In genomic region chr18:49514577-49514976, GRCh38 we compare ENCODE assay signal across 21 cellular contexts. TPM values are rescaled to one million over a fixed set of nuclear protein-coding genes. Genes with fewer than 3 reads are reported as not detected.
A peak's percentile ranks its signal among the peaks of the same experiment; 100 is the strongest.
DNase-seq lines count a peak whose midpoint lies in the region; ATAC-seq, FAIRE-seq and TF ChIP-seq lines count a peak whose summit lies in the region.
"Had no signal": no experiment of that assay in that cellular context is flagged by ENCODE, and none has a peak within 500 bp of the region (broad histone marks: within the 10 kb centered on the region; RNA-seq: fewer than 3 reads in every experiment).

No MANE protein-coding gene starts in this region.

- BruUV-seq in K562 (replicated peaks; lab: Mats Ljungman, UMichigan) = no TSS peak

- no peaks in the 10 kb centered on the region for H3K36me3 ChIP-seq in K562 (ENCODE audit: control insufficient read depth, insufficient read depth, low read length)
- H3K36me3 ChIP-seq in neuronal stem cell (replicated peaks in 1 of 2; ENCODE audit: control insufficient read depth in 2 of 2, insufficient read depth in 2 of 2, low read length in 2 of 2) = no peaks in the 10 kb centered on the region
- no peaks in the 10 kb centered on the region for H3K36me3 ChIP-seq in smooth muscle cell (ENCODE audit: low read depth)
- H3K36me3 ChIP-seq: HAP-1, SJSA1 had no signal

- H3K14ac ChIP-seq in neuronal stem cell (ENCODE audit: low read length) = no peak overlapping the region

- CTCF ChIA-PET in K562 (lab: Yijun Ruan, JAX; ENCODE audit: low intra/inter-chr PET ratio) = interaction anchor here (1.1 kb wide), 1 partner anchor 345 kb away, joined by 3 read pairs; no protein-coding TSS in a partner anchor

- POLR2A ChIA-PET in K562 (lab: Yijun Ruan, JAX) = interaction anchor here (0.8 to 1.1 kb wide), 2 partner anchors 28 to 57 kb away, joined by 4 to 5 read pairs; partner anchors contain the start of gene C18orf32

- no peak for TF ChIP-seq CTCF in K562 (IDR thresholded peaks at IDR 0.05 in 2 of 3, conservative IDR thresholded peaks at IDR 0.05 in 1 of 3; ENCODE audit: insufficient read depth in 2 of 3, low read depth in 1 of 3, low read length in 3 of 3)
- TF ChIP-seq CTCF in smooth muscle cell (IDR thresholded peaks at IDR 0.05; ENCODE audit: borderline replicate concordance, insufficient read depth, poor library complexity, severe bottlenecking) = no peak

- H2BK12ac ChIP-seq in neuronal stem cell (ENCODE audit: low read length) = no peak overlapping the region

- H4K8ac ChIP-seq in neuronal stem cell (ENCODE audit: low read depth, low read length) = no peak overlapping the region

- no peaks in the 10 kb centered on the region for H3K9me1 ChIP-seq in K562 (ENCODE audit: control insufficient read depth, insufficient read depth, low read length)

- H2AK5ac ChIP-seq in neuronal stem cell (ENCODE audit: low read depth, low read length) = no peak overlapping the region

- H3K4me1 ChIP-seq in K562 (replicated peaks in 1 of 2; ENCODE audit: control insufficient read depth in 2 of 2, insufficient read depth in 2 of 2, low read length in 2 of 2) = peaks cover 0 to 7% of the 10 kb centered on the region in 2 experiments; a peak in 3 of 5 replicates
- no peaks in the 10 kb centered on the region for H3K4me1 ChIP-seq in right cardiac atrium (ENCODE audit: control insufficient read depth, insufficient read depth, low read length)
- H3K4me1 ChIP-seq in neuronal stem cell (ENCODE audit: control insufficient read depth in 2 of 2, insufficient read depth in 1 of 2, low read depth in 1 of 2, low read length in 2 of 2) = peaks cover 9 to 10% of the 10 kb centered on the region in 2 donors
- H3K4me1 ChIP-seq in smooth muscle cell (ENCODE audit: low read depth) = peaks cover 8% of the 10 kb centered on the region

- H3K4me2 ChIP-seq in K562 (ENCODE audit: insufficient read depth, low read length) = no peak overlapping the region
- no peak overlapping the region for H3K4me2 ChIP-seq in neuronal stem cell (ENCODE audit: insufficient read depth, low read length, poor library complexity, severe bottlenecking)
- H3K4me2 ChIP-seq in smooth muscle cell = no peak overlapping the region

- no peak for FAIRE-seq in K562 (lab: Jason Lieb, UNC)
- FAIRE-seq: D721Med had no signal

- H2BK120ac ChIP-seq in neuronal stem cell (ENCODE audit: low read depth, low read length) = no peak overlapping the region

- H3K4me3 ChIP-seq in K562 = no peak overlapping the region
- H3K4me3 ChIP-seq in right cardiac atrium (ENCODE audit: low read length) = no peak overlapping the region
- no peak overlapping the region for H3K4me3 ChIP-seq in neuronal stem cell (ENCODE audit: low read length in 2 of 2)
- H3K4me3 ChIP-seq in smooth muscle cell = no peak overlapping the region
- H3K4me3 ChIP-seq: HAP-1, SJSA1 had no signal

- no peak overlapping the region for H4K91ac ChIP-seq in neuronal stem cell (ENCODE audit: low read depth, low read length, poor library complexity)

- TF ChIP-seq EP300 in K562 (IDR thresholded peaks at IDR 0.05; ENCODE audit: low read length) = no peak

- no peak for TF ChIP-seq RAD21 in K562 (CRISPR knock-in tag; conservative IDR thresholded peaks at IDR 0.05 in 1 of 2, IDR thresholded peaks at IDR 0.05 in 1 of 2)

- 32% methylated on average over 9 of the region's 9 CpGs for WGBS in K562 (ENCODE audit: insufficient coverage, low coverage, missing lambda C conversion rate)
- 36% methylated on average over 9 of the region's 9 CpGs for WGBS in right cardiac atrium
- WGBS in neuronal stem cell (ENCODE audit: extremely low coverage in 2 of 2, insufficient read length in 2 of 2, insufficient replicate concordance in 1 of 2), 2 donors = no CpG with 5 or more reads among the region's 9 CpGs
- WGBS in smooth muscle cell (ENCODE audit: low lambda C conversion rate) = 75% methylated on average over 9 of the region's 9 CpGs

- H3K9me3 ChIP-seq in K562 (replicated peaks; ENCODE audit: control insufficient read depth, insufficient read depth, low read depth, low read length) = no peaks in the 10 kb centered on the region
- no peaks in the 10 kb centered on the region for H3K9me3 ChIP-seq in right cardiac atrium (ENCODE audit: control insufficient read depth, low read length)
- H3K9me3 ChIP-seq in neuronal stem cell (replicated peaks in 1 of 2; ENCODE audit: control insufficient read depth in 2 of 2, insufficient read depth in 1 of 2, low read depth in 1 of 2, low read length in 2 of 2) = no peaks in the 10 kb centered on the region
- H3K9me3 ChIP-seq in smooth muscle cell (replicated peaks; ENCODE audit: low read depth) = no peaks in the 10 kb centered on the region
- H3K9me3 ChIP-seq: HAP-1, SJSA1 had no signal

- TF ChIP-seq POLR2A in K562 (conservative IDR thresholded peaks at IDR 0.05) = no peak

- H2AFZ ChIP-seq in K562 (ENCODE audit: low read depth, low read length) (peak overlapping the region; percentile 32; the same call in 1 of the 2 replicates), neuronal stem cell (ENCODE audit: low read length) (no peak overlapping the region), smooth muscle cell (ENCODE audit: low read depth) (no peak overlapping the region)

- ATAC-seq in K562 = peak; percentile 44; the same call in 2 of the 3 replicates
- peak; percentile 69 to 76 for ATAC-seq in right cardiac atrium
- no peak for ATAC-seq in HG03139 (IDR thresholded peaks at IDR 0.05; ENCODE audit: unreplicated experiment)
- ATAC-seq: CD8-positive, alpha-beta T cell had no signal

- no peaks in the 10 kb centered on the region for H3K27me3 ChIP-seq in K562 (ENCODE audit: control insufficient read depth in 2 of 2, insufficient read depth in 2 of 2, low read length in 2 of 2)
- no peaks in the 10 kb centered on the region for H3K27me3 ChIP-seq in right cardiac atrium (ENCODE audit: control insufficient read depth, insufficient read depth)
- peaks cover 0 to under 1% (median 0%) of the 10 kb centered on the region in 3 experiments for H3K27me3 ChIP-seq in neuronal stem cell (ENCODE audit: control insufficient read depth in 3 of 3, insufficient read depth in 3 of 3, low read depth in 1 of 3, low read length in 3 of 3)
- no peaks in the 10 kb centered on the region for H3K27me3 ChIP-seq in smooth muscle cell (ENCODE audit: low read depth)
- H3K27me3 ChIP-seq: SJSA1 had no signal

- peak; percentile 44 for DNase-seq in LoVo (ENCODE audit: low spot score)
- DNase-seq in K562 (ENCODE audit: extremely low read depth in 1 of 4, low spot score in 3 of 4) = peak in 1 of 4 experiments; percentile 39
- no peak for DNase-seq in right cardiac atrium
- no peak for DNase-seq in neuronal stem cell (ENCODE audit: low spot score)
- DNase-seq in HuH-7 (ENCODE audit: low spot score) = no peak
- no peak for DNase-seq in smooth muscle cell (lab: John Stamatoyannopoulos, UW; ENCODE audit: unreplicated experiment)
- DNase-seq: CD8-positive, alpha-beta T cell; DMS79; MV-4-11; NCI-H1417 treated with DMSO at 0.1 percent for 48 hours; NCI-H2029; NCI-H2171; NCI-H446; NCI-H69; NK-92 treated with Interleukin-12 subunit alpha and Interleukin-12 subunit beta, amount 100 ng/mL, for 24 hours; RPMI8226 had no signal

- H2BK15ac ChIP-seq in neuronal stem cell (ENCODE audit: low read length) = no peak overlapping the region

- H3K79me1 ChIP-seq in neuronal stem cell (ENCODE audit: low read depth, low read length) = no peaks in the 10 kb centered on the region

- no peak overlapping the region for H2BK5ac ChIP-seq in neuronal stem cell (ENCODE audit: low read length)

- H3K9ac ChIP-seq in K562 (ENCODE audit: insufficient read depth in 1 of 2, low read depth in 2 of 2, low read length in 2 of 2) = peak overlapping the region in 1 of 2 experiments; percentile 50; a peak in 1 of 4 replicates
- no peak overlapping the region for H3K9ac ChIP-seq in neuronal stem cell (ENCODE audit: low read depth, low read length, poor library complexity)
- no peak overlapping the region for H3K9ac ChIP-seq in smooth muscle cell (ENCODE audit: low read depth)

- H3K79me2 ChIP-seq in K562 (ENCODE audit: control insufficient read depth, insufficient read depth, low read length) (no peaks in the 10 kb centered on the region), smooth muscle cell (ENCODE audit: low read depth) (no peaks in the 10 kb centered on the region)

- H3K18ac ChIP-seq in neuronal stem cell (ENCODE audit: low read length) = peak overlapping the region; percentile 67

- H3K23ac ChIP-seq in neuronal stem cell (ENCODE audit: low read depth, low read length, poor library complexity) = no peak overlapping the region

- H3K27ac ChIP-seq in K562 (ENCODE audit: extremely low read depth, low read depth, low read length) = no peak overlapping the region
- H3K27ac ChIP-seq in right cardiac atrium (ENCODE audit: low read length) = peak overlapping the region; percentile 61
- no peak overlapping the region for H3K27ac ChIP-seq in neuronal stem cell (replicated peaks; ENCODE audit: low read length)
- no peak overlapping the region for H3K27ac ChIP-seq in smooth muscle cell (ENCODE audit: low read depth)
- H3K27ac ChIP-seq: SJSA1 had no signal

- intact Hi-C loops in K562 (cut with micrococcal nuclease) = loop anchor here (5.0 kb wide), 1 partner anchor 213 kb away; no protein-coding TSS in a partner anchor
- intact Hi-C loops in right cardiac atrium (cut with DNase I) = loop anchor here in 2 of 4 donors (5.0 to 10.0 kb wide), 2 partner anchors 250 to 348 kb away; no protein-coding TSS in a partner anchor

- peaks cover 6% of the 10 kb centered on the region for H3F3A ChIP-seq in smooth muscle cell (ENCODE audit: low read depth)

- H4K20me1 ChIP-seq in K562 (replicated peaks; ENCODE audit: control insufficient read depth, insufficient read depth, low read length) = no peaks in the 10 kb centered on the region
- no peaks in the 10 kb centered on the region for H4K20me1 ChIP-seq in smooth muscle cell (ENCODE audit: low read depth)

- no peak overlapping the region for H3K4ac ChIP-seq in neuronal stem cell (ENCODE audit: low read length)

- in situ Hi-C loops in K562 (cut with MboI) = loop anchor here (5.0 kb wide), 1 partner anchor 348 kb away; no protein-coding TSS in a partner anchor

RNA-seq across cellular contexts. Expression of gene RPL17, which starts 22.3 kb away (rescaled TPM):
- 447 and 823 TPM in 2 replicates for total RNA-seq in K562 (2011; cell fraction: chromatin; rRNA removed; ENCODE audit: low replicate concordance)
- 475 and 541 TPM in 2 replicates for total RNA-seq in K562 (2011; cell fraction: nucleolus; rRNA removed)
- 825 and 1,264 TPM in 2 replicates for total RNA-seq in K562 (2011; cell fraction: nucleoplasm; rRNA removed)
- 1,802 and 1,882 TPM in 2 replicates for total RNA-seq in K562 (2014; rRNA removed)
- total RNA-seq in K562 (2014; rRNA removed; fragmentation: Illumina TruSeq; extraction: Trizol) = 2,908 and 3,069 TPM in 2 replicates
- 2,586 and 2,715 TPM in 2 replicates for total RNA-seq in K562 (2015; rRNA removed; fragmentation: Illumina TruSeq; extraction: Trizol)
- 1,616 and 1,743 TPM in 2 replicates for total RNA-seq in K562 (2021)
- polyA plus RNA-seq in K562 (2011; rRNA removed) = 3,820 and 3,853 TPM in 2 replicates
- polyA plus RNA-seq in K562 (2011; cell fraction: cytosol; rRNA removed) = 1,711 and 3,017 TPM in 2 replicates
- polyA plus RNA-seq in K562 (2011; cell fraction: nucleus; rRNA removed) = 903 and 1,882 TPM in 2 replicates
- polyA plus RNA-seq in K562 (2012) = 3,078 and 3,615 TPM in 2 replicates
- polyA plus RNA-seq in K562 (2014; fragmentation: Illumina TruSeq; extraction: Trizol) = 2,347 and 2,369 TPM in 2 replicates
- polyA plus RNA-seq in K562 (2014; fragmentation: Nextera tagmentation; extraction: Ambion mirVana) = 1,000 to 10,000 TPM; 1,742 to 1,931 TPM
- polyA plus RNA-seq in K562 (2014; rRNA removed) = 2,595 and 2,810 TPM in 2 replicates
- 1,907 and 2,118 TPM in 2 replicates for polyA minus RNA-seq in K562 (2011; rRNA and poly(A)+ RNA removed)
- 464 and 522 TPM in 2 replicates for polyA minus RNA-seq in K562 (2011; cell fraction: cytosol; rRNA and poly(A)+ RNA removed)
- polyA minus RNA-seq in K562 (2011; cell fraction: nucleus; rRNA and poly(A)+ RNA removed) = 222 and 477 TPM in 2 replicates
- total RNA-seq in right cardiac atrium = 1,000 to 10,000 TPM in 2 of 4 donors, 100 to 1,000 TPM in 2; 949 to 1,084 (median 1,011) TPM
- 1,230 TPM for polyA plus RNA-seq in right cardiac atrium
- polyA plus RNA-seq in neuronal stem cell (2013, experiment 1 of 2) = 5,551 TPM
- polyA plus RNA-seq in neuronal stem cell (2013, experiment 2 of 2) = 5,737 TPM
- 1,873 and 2,023 TPM in 2 replicates for total RNA-seq in smooth muscle cell
- 740 and 855 TPM in 2 replicates for polyA plus RNA-seq in smooth muscle cell

RNA-seq across cellular contexts. Expression of gene C18orf32, which starts 27.5 kb away (rescaled TPM):
- total RNA-seq in K562 (2011; cell fraction: chromatin; rRNA removed; ENCODE audit: low replicate concordance) = 5.0 and 10.9 TPM in 2 replicates
- total RNA-seq in K562 (2011; cell fraction: nucleolus; rRNA removed) = 4.2 and 5.0 TPM in 2 replicates
- total RNA-seq in K562 (2011; cell fraction: nucleoplasm; rRNA removed) = 6.8 and 14.1 TPM in 2 replicates
- total RNA-seq in K562 (2014; rRNA removed) (8.5 and 9.6 TPM in 2 replicates), K562 (2014; rRNA removed; fragmentation: Illumina TruSeq; extraction: Trizol) (20.1 and 25.8 TPM in 2 replicates), K562 (2015; rRNA removed; fragmentation: Illumina TruSeq; extraction: Trizol) (10.5 and 14.3 TPM in 2 replicates), K562 (2021) (20.4 and 23.2 TPM in 2 replicates), right cardiac atrium (10 to 100 TPM; 64.7 to 79.6 (median 72.8) TPM), smooth muscle cell (74.9 and 99.4 TPM in 2 replicates)
- polyA plus RNA-seq in K562 (2011; rRNA removed) (11.5 and 18.7 TPM in 2 replicates), K562 (2014; fragmentation: Illumina TruSeq; extraction: Trizol) (17.6 and 21.2 TPM in 2 replicates), K562 (2014; fragmentation: Nextera tagmentation; extraction: Ambion mirVana) (10 to 100 TPM; 30.1 to 35.0 TPM), K562 (2014; rRNA removed) (28.8 and 32.5 TPM in 2 replicates), right cardiac atrium (120 TPM), smooth muscle cell (87.2 and 87.7 TPM in 2 replicates)
- 10.0 and 11.9 TPM in 2 replicates for polyA plus RNA-seq in K562 (2011; cell fraction: cytosol; rRNA removed)
- 3.9 and 6.2 TPM in 2 replicates for polyA plus RNA-seq in K562 (2011; cell fraction: nucleus; rRNA removed)
- 12.6 and 22.2 TPM in 2 replicates for polyA plus RNA-seq in K562 (2012)
- 1.6 and 2.2 TPM in 2 replicates for polyA minus RNA-seq in K562 (2011; rRNA and poly(A)+ RNA removed)
- polyA minus RNA-seq in K562 (2011; cell fraction: cytosol; rRNA and poly(A)+ RNA removed) = 2.4 and 4.2 TPM in 2 replicates
- 1.5 and 3.1 TPM in 2 replicates for polyA minus RNA-seq in K562 (2011; cell fraction: nucleus; rRNA and poly(A)+ RNA removed)
- 77.9 TPM for polyA plus RNA-seq in neuronal stem cell (2013, experiment 1 of 2)
- polyA plus RNA-seq in neuronal stem cell (2013, experiment 2 of 2) = 78.9 TPM

RNA-seq across cellular contexts. Expression of gene LIPG, which starts 47.3 kb away (rescaled TPM):
- total RNA-seq in K562 (2011; cell fraction: chromatin; rRNA removed; ENCODE audit: low replicate concordance) = 3.2 and 9.7 TPM in 2 replicates
- 5.0 and 5.2 TPM in 2 replicates for total RNA-seq in K562 (2011; cell fraction: nucleolus; rRNA removed)
- total RNA-seq in K562 (2011; cell fraction: nucleoplasm; rRNA removed) = 5.9 and 6.3 TPM in 2 replicates
- total RNA-seq in K562 (2014; rRNA removed) (0.78 and 1.00 TPM in 2 replicates), K562 (2014; rRNA removed; fragmentation: Illumina TruSeq; extraction: Trizol) (1.3 and 1.4 TPM in 2 replicates), K562 (2015; rRNA removed; fragmentation: Illumina TruSeq; extraction: Trizol) (1.4 and 1.7 TPM in 2 replicates), K562 (2021) (1.8 and 2.3 TPM in 2 replicates), right cardiac atrium (1 to 10 TPM in 1 of 4 donors, under 1 TPM in 3; 0.03 to 2.1 (median 0.19) TPM), smooth muscle cell (25.6 and 34.1 TPM in 2 replicates)
- polyA plus RNA-seq in K562 (2011; rRNA removed) (0.96 and 1.2 TPM in 2 replicates), K562 (2014; fragmentation: Illumina TruSeq; extraction: Trizol) (1.4 and 1.6 TPM in 2 replicates), K562 (2014; fragmentation: Nextera tagmentation; extraction: Ambion mirVana) (1 to 10 TPM in 1 of 2 experiments, under 1 TPM in 1; 0.76 to 1.6 TPM), K562 (2014; rRNA removed) (1.3 and 1.9 TPM in 2 replicates), right cardiac atrium (0.07 TPM), smooth muscle cell (15.3 and 25.5 TPM in 2 replicates)
- polyA plus RNA-seq in K562 (2011; cell fraction: cytosol; rRNA removed) = 1.2 and 1.3 TPM in 2 replicates
- polyA plus RNA-seq in K562 (2011; cell fraction: nucleus; rRNA removed) = 2.1 and 2.9 TPM in 2 replicates
- polyA plus RNA-seq in K562 (2012) = 2.8 and 8.5 TPM in 2 replicates
- 1.6 and 2.9 TPM in 2 replicates for polyA minus RNA-seq in K562 (2011; rRNA and poly(A)+ RNA removed)
- polyA minus RNA-seq in K562 (2011; cell fraction: cytosol; rRNA and poly(A)+ RNA removed) = 0.48 and 2.1 TPM in 2 replicates
- polyA minus RNA-seq in K562 (2011; cell fraction: nucleus; rRNA and poly(A)+ RNA removed) = 1.2 and 1.3 TPM in 2 replicates
- 22.9 TPM for polyA plus RNA-seq in neuronal stem cell (2013, experiment 1 of 2)
- 23.3 TPM for polyA plus RNA-seq in neuronal stem cell (2013, experiment 2 of 2)
- total RNA-seq: CD8-positive, alpha-beta T cell; OCI-LY7 had no signal

RNA-seq across cellular contexts. Expression of gene DYM, which starts 54.1 kb away (rescaled TPM):
- 77.7 and 126 TPM in 2 replicates for total RNA-seq in K562 (2011; cell fraction: chromatin; rRNA removed; ENCODE audit: low replicate concordance)
- 56.0 and 58.8 TPM in 2 replicates for total RNA-seq in K562 (2011; cell fraction: nucleolus; rRNA removed)
- 42.7 and 53.3 TPM in 2 replicates for total RNA-seq in K562 (2011; cell fraction: nucleoplasm; rRNA removed)
- total RNA-seq in K562 (2014; rRNA removed) (29.4 and 51.0 TPM in 2 replicates), K562 (2014; rRNA removed; fragmentation: Illumina TruSeq; extraction: Trizol) (23.9 and 29.3 TPM in 2 replicates), K562 (2015; rRNA removed; fragmentation: Illumina TruSeq; extraction: Trizol) (22.3 and 28.7 TPM in 2 replicates), K562 (2021) (40.3 and 42.4 TPM in 2 replicates), right cardiac atrium (10 to 100 TPM; 50.0 to 59.7 (median 50.9) TPM), smooth muscle cell (63.1 and 79.7 TPM in 2 replicates)
- polyA plus RNA-seq in K562 (2011; rRNA removed) (60.0 and 66.2 TPM in 2 replicates), K562 (2014; fragmentation: Illumina TruSeq; extraction: Trizol) (18.3 and 22.5 TPM in 2 replicates), K562 (2014; fragmentation: Nextera tagmentation; extraction: Ambion mirVana) (1 to 10 TPM; 5.2 to 8.4 TPM), K562 (2014; rRNA removed) (18.9 and 23.3 TPM in 2 replicates), right cardiac atrium (13.1 TPM), smooth muscle cell (41.8 and 42.3 TPM in 2 replicates)
- 23.0 and 31.2 TPM in 2 replicates for polyA plus RNA-seq in K562 (2011; cell fraction: cytosol; rRNA removed)
- 27.0 and 29.3 TPM in 2 replicates for polyA plus RNA-seq in K562 (2011; cell fraction: nucleus; rRNA removed)
- 18.6 and 57.1 TPM in 2 replicates for polyA plus RNA-seq in K562 (2012)
- 64.2 and 82.7 TPM in 2 replicates for polyA minus RNA-seq in K562 (2011; rRNA and poly(A)+ RNA removed)
- polyA minus RNA-seq in K562 (2011; cell fraction: cytosol; rRNA and poly(A)+ RNA removed) = 32.9 and 33.6 TPM in 2 replicates
- polyA minus RNA-seq in K562 (2011; cell fraction: nucleus; rRNA and poly(A)+ RNA removed) = 81.0 and 89.4 TPM in 2 replicates
- polyA plus RNA-seq in neuronal stem cell (2013, experiment 1 of 2) = 46.2 TPM
- 49.2 TPM for polyA plus RNA-seq in neuronal stem cell (2013, experiment 2 of 2)
